Comparison of ENCODE assay signal across 17 cellular contexts in the genomic region with DNA sequence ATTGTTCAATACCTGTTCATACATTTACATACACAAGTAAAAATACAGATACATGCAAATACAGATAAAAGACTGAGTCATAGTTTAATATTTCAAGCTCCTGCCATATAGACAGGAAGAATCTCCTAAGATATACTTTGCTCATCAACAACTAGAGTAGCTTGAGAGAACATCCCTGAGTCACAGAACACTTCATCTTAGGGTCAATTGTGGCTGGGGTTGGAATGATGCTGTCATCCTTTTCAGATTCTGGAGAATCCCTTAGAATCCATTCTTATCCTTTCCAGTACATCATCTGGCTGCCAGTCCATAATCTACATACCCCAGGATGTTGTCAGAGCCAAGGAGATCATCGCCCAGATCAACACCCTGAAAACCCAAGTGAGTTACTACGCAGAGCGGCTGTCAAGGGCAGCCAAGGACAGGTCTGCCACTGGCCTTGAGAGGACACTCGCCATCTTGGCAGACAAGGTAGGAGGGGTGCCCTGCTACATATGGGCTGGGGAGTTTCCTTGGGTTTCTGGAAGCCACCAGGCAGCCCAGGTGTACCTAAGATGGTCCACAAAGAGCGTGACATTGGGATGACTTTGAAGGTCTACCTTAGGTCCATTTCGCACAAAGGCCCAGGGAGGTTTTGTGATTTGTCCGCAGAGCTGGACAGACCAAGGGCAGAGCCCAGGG. TPM values are rescaled to one million over a fixed set of nuclear protein-coding genes. Genes with fewer than 3 reads are reported as not detected.
DNase-seq lines count a peak whose midpoint lies in the region; ATAC-seq and TF ChIP-seq lines count a peak whose summit lies in the region.
"Had no signal": no experiment of that assay in that cellular context is flagged by ENCODE, and none has a peak within 500 bp of the region (broad histone marks: within the 10 kb centered on the region; RNA-seq: fewer than 3 reads in every experiment).

No MANE protein-coding gene starts in this region.

- DNase-seq in stimulated activated naive CD8-positive, alpha-beta T cell treated with anti-CD3 and anti-CD28 coated beads, Interleukin-15, amount 100 ng/mL, for 72 hours, result no peak
- no peak for DNase-seq in activated CD4-positive, alpha-beta memory T cell treated with anti-CD3 and anti-CD28 coated beads, Interleukin-2, amount 10 ng/mL, durations not matched to agents 7 days and 5 days
- DNase-seq in fibroblast of mammary gland (ENCODE audit: low read depth) (peak; percentile 89), T1000 (lab: John Stamatoyannopoulos, UW) (no peak), NCI-H2107 (lab: John Stamatoyannopoulos, UW) (no peak), left lobe of liver (ENCODE audit: low spot score) (no peak)
- no peak for DNase-seq in stimulated activated naive CD4-positive, alpha-beta T cell treated with Interleukin-2 at 50 U/mL for 16 hours (lab: John Stamatoyannopoulos, UW)
- DNase-seq: BE2C; endodermal cell; glutamatergic neuron; H9; left cardiac atrium; retina; stimulated activated CD4-positive, alpha-beta T cell treated with anti-CD3 and anti-CD28 coated beads, Interleukin-2, amount 100 ng/mL, for 48 hours; stimulated activated naive B cell treated with anti-CD40 and anti-IgM and Interleukin-4, amounts not matched to agents 10 μg/mL and 1 μg/mL and 100 μg/mL, for 72 hours; T-cell had no signal

- peak overlapping the region; percentile 94 for H3K27ac Mint-ChIP-seq in stimulated activated naive CD8-positive, alpha-beta T cell treated with anti-CD3 and anti-CD28 coated beads, Interleukin-15, Interleukin-2, amounts not matched to agents 100 ng/mL and 50 ng/mL, for 24 hours
- H3K27ac Mint-ChIP-seq in stimulated activated naive CD8-positive, alpha-beta T cell treated with anti-CD3 and anti-CD28 coated beads, Interleukin-15, amount 100 ng/mL, for 72 hours, result no peak overlapping the region
- H3K27ac Mint-ChIP-seq in activated CD4-positive, alpha-beta memory T cell treated with anti-CD3 and anti-CD28 coated beads, Interleukin-2, amount 10 ng/mL, durations not matched to agents 7 days and 5 days, result peak overlapping the region; percentile 58
- H3K27ac Mint-ChIP-seq: endodermal cell; stimulated activated naive B cell treated with anti-CD40 and anti-IgM and Interleukin-4, amounts not matched to agents 10 μg/mL and 1 μg/mL and 100 μg/mL, for 72 hours had no signal

- CTCF ChIA-PET in activated CD4-positive, alpha-beta memory T cell treated with anti-CD3 and anti-CD28 coated beads, Interleukin-2, amount 10 ng/mL, durations not matched to agents 7 days and 5 days (lab: Charles Lee), result interaction anchor here (2.0 kb wide), 1 partner anchor 16 kb away, joined by 5 read pairs; no protein-coding TSS in a partner anchor

- POLR2A ChIA-PET in activated CD4-positive, alpha-beta memory T cell treated with anti-CD3 and anti-CD28 coated beads, Interleukin-2, amount 10 ng/mL, durations not matched to agents 7 days and 5 days (lab: Charles Lee), result no interaction called here

- no peak for ATAC-seq in stimulated activated naive CD8-positive, alpha-beta T cell treated with anti-CD3 and anti-CD28 coated beads, Interleukin-15, amount 100 ng/mL, for 72 hours
- ATAC-seq in left lobe of liver, result no peak
- ATAC-seq: left cardiac atrium; stimulated activated naive B cell treated with anti-CD40 and anti-IgM and Interleukin-4, amounts not matched to agents 10 μg/mL and 1 μg/mL and 100 μg/mL, for 72 hours; T-cell had no signal

- no peaks in the 10 kb centered on the region for H3K27me3 Mint-ChIP-seq in stimulated activated naive CD8-positive, alpha-beta T cell treated with anti-CD3 and anti-CD28 coated beads, Interleukin-15, Interleukin-2, amounts not matched to agents 100 ng/mL and 50 ng/mL, for 24 hours
- no peaks in the 10 kb centered on the region for H3K27me3 Mint-ChIP-seq in stimulated activated naive CD8-positive, alpha-beta T cell treated with anti-CD3 and anti-CD28 coated beads, Interleukin-15, amount 100 ng/mL, for 72 hours
- H3K27me3 Mint-ChIP-seq in activated CD4-positive, alpha-beta memory T cell treated with anti-CD3 and anti-CD28 coated beads, Interleukin-2, amount 10 ng/mL, durations not matched to agents 7 days and 5 days, result no peaks in the 10 kb centered on the region
- H3K27me3 Mint-ChIP-seq: stimulated activated naive B cell treated with anti-CD40 and anti-IgM and Interleukin-4, amounts not matched to agents 10 μg/mL and 1 μg/mL and 100 μg/mL, for 72 hours; T-cell had no signal

- H3K9me3 Mint-ChIP-seq in stimulated activated naive CD8-positive, alpha-beta T cell treated with anti-CD3 and anti-CD28 coated beads, Interleukin-15, Interleukin-2, amounts not matched to agents 100 ng/mL and 50 ng/mL, for 24 hours, result no peaks in the 10 kb centered on the region
- no peaks in the 10 kb centered on the region for H3K9me3 Mint-ChIP-seq in stimulated activated naive CD8-positive, alpha-beta T cell treated with anti-CD3 and anti-CD28 coated beads, Interleukin-15, amount 100 ng/mL, for 72 hours
- H3K9me3 Mint-ChIP-seq in activated CD4-positive, alpha-beta memory T cell treated with anti-CD3 and anti-CD28 coated beads, Interleukin-2, amount 10 ng/mL, durations not matched to agents 7 days and 5 days, result no peaks in the 10 kb centered on the region
- H3K9me3 Mint-ChIP-seq: endodermal cell; H9; stimulated activated naive B cell treated with anti-CD40 and anti-IgM and Interleukin-4, amounts not matched to agents 10 μg/mL and 1 μg/mL and 100 μg/mL, for 72 hours; T-cell had no signal

- H3K4me3 Mint-ChIP-seq in stimulated activated naive CD8-positive, alpha-beta T cell treated with anti-CD3 and anti-CD28 coated beads, Interleukin-15, Interleukin-2, amounts not matched to agents 100 ng/mL and 50 ng/mL, for 24 hours, result no peak overlapping the region
- H3K4me3 Mint-ChIP-seq in stimulated activated naive CD8-positive, alpha-beta T cell treated with anti-CD3 and anti-CD28 coated beads, Interleukin-15, amount 100 ng/mL, for 72 hours, result no peak overlapping the region
- no peak overlapping the region for H3K4me3 Mint-ChIP-seq in activated CD4-positive, alpha-beta memory T cell treated with anti-CD3 and anti-CD28 coated beads, Interleukin-2, amount 10 ng/mL, durations not matched to agents 7 days and 5 days
- H3K4me3 Mint-ChIP-seq: endodermal cell; H9; stimulated activated naive B cell treated with anti-CD40 and anti-IgM and Interleukin-4, amounts not matched to agents 10 μg/mL and 1 μg/mL and 100 μg/mL, for 72 hours; T-cell had no signal

- TF ChIP-seq CTCF in fibroblast of mammary gland (conservative IDR thresholded peaks at IDR 0.05; ENCODE audit: control insufficient read depth, insufficient read depth, low read depth, low read length), result no peak

- H3K4me1 Mint-ChIP-seq in stimulated activated naive CD8-positive, alpha-beta T cell treated with anti-CD3 and anti-CD28 coated beads, Interleukin-15, Interleukin-2, amounts not matched to agents 100 ng/mL and 50 ng/mL, for 24 hours (ENCODE audit: low read depth), result peaks cover 69% of the 10 kb centered on the region
- peaks cover 74% of the 10 kb centered on the region for H3K4me1 Mint-ChIP-seq in stimulated activated naive CD8-positive, alpha-beta T cell treated with anti-CD3 and anti-CD28 coated beads, Interleukin-15, amount 100 ng/mL, for 72 hours
- H3K4me1 Mint-ChIP-seq in activated CD4-positive, alpha-beta memory T cell treated with anti-CD3 and anti-CD28 coated beads, Interleukin-2, amount 10 ng/mL, durations not matched to agents 7 days and 5 days, result peaks cover 81% of the 10 kb centered on the region
- H3K4me1 Mint-ChIP-seq: endodermal cell, H9 had no signal

- no peak overlapping the region for H3K4me3 ChIP-seq in fibroblast of mammary gland (ENCODE audit: control insufficient read depth, low read depth, low read length)

- peaks cover 51% of the 10 kb centered on the region for H3K36me3 Mint-ChIP-seq in stimulated activated naive CD8-positive, alpha-beta T cell treated with anti-CD3 and anti-CD28 coated beads, Interleukin-15, Interleukin-2, amounts not matched to agents 100 ng/mL and 50 ng/mL, for 24 hours (ENCODE audit: low read depth)
- H3K36me3 Mint-ChIP-seq in activated CD4-positive, alpha-beta memory T cell treated with anti-CD3 and anti-CD28 coated beads, Interleukin-2, amount 10 ng/mL, durations not matched to agents 7 days and 5 days (ENCODE audit: low read depth), result peaks cover 80% of the 10 kb centered on the region

RNA-seq across cellular contexts. Expression of gene COA5, which starts 55.7 kb away (rescaled TPM):
- 10 to 100 TPM; 26.3 TPM for total RNA-seq in activated CD4-positive, alpha-beta memory T cell treated with anti-CD3 and anti-CD28 coated beads, Interleukin-2, amount 10 ng/mL, durations not matched to agents 7 days and 5 days
- total RNA-seq in left lobe of liver, result 21.2 TPM

RNA-seq across cellular contexts. Expression of gene UNC50, which starts 55.8 kb away (rescaled TPM):
- 10 to 100 TPM; 32.7 to 32.8 TPM for total RNA-seq in activated CD4-positive, alpha-beta memory T cell treated with anti-CD3 and anti-CD28 coated beads, Interleukin-2, amount 10 ng/mL, durations not matched to agents 7 days and 5 days
- total RNA-seq in left lobe of liver, result 18.3 TPM

Comparison
In these comparisons a context has a peak if more than half of its experiments do, and no peak if none do; other contexts are left out.
1. H3K27ac Mint-ChIP-seq: peak in stimulated activated naive CD8-positive, alpha-beta T cell treated with anti-CD3 and anti-CD28 coated beads, Interleukin-15, Interleukin-2, amounts not matched to agents 100 ng/mL and 50 ng/mL, for 24 hours (single experiment) and activated CD4-positive, alpha-beta memory T cell treated with anti-CD3 and anti-CD28 coated beads, Interleukin-2, amount 10 ng/mL, durations not matched to agents 7 days and 5 days (single experiment); none in stimulated activated naive CD8-positive, alpha-beta T cell treated with anti-CD3 and anti-CD28 coated beads, Interleukin-15, amount 100 ng/mL, for 72 hours (0 of 2).